Comparison of ENCODE assay signal across 8 cellular contexts in the genomic region with DNA sequence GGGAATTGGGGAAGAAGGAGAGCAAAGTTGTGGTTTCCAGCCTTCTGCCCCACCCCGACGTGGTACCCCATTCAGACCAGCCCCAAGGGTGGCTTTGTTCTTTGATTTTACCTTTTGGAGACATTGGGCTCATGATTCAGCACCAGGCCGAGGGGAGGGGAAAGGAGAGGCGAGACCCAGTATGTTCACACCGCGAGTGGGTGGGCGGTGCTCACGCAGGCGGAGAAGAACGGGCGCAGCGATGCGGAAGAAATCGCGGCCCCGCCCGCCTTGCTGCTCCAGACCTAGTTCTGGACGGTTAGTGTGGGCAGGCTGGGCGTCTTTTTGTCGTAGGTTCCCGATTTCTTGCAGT. TPM values are rescaled to one million over a fixed set of nuclear protein-coding genes. Genes with fewer than 3 reads are reported as not detected.
A peak's percentile ranks its signal among the peaks of the same experiment; 100 is the strongest.
DNase-seq lines count a peak whose midpoint lies in the region; ATAC-seq and TF ChIP-seq lines count a peak whose summit lies in the region.

No MANE protein-coding gene starts in this region.

- ATAC-seq in gastrocnemius medialis = peak; percentile 37 to 43
- ATAC-seq in HG02884 (IDR thresholded peaks at IDR 0.05; ENCODE audit: unreplicated experiment) = no peak

- no peak for TF ChIP-seq CTCF in brain (conservative IDR thresholded peaks at IDR 0.05)
- TF ChIP-seq CTCF in gastrocnemius medialis (IDR thresholded peaks at IDR 0.05 in 4 of 5, conservative IDR thresholded peaks at IDR 0.05 in 1 of 5) = no peak

- H3K4me3 Mint-ChIP-seq in brain = peak overlapping the region; percentile 87 to 96 (median 89)

- H3K36me3 ChIP-seq in iPS-18a (ENCODE audit: control insufficient read depth, low read depth, low read length) (no peaks in the 10 kb centered on the region), gastrocnemius medialis (no peaks in the 10 kb centered on the region)

- peak; percentile 9 for DNase-seq in GM04503 (ENCODE audit: low read depth)
- DNase-seq in NCI-H1105 treated with DMSO at 0.1 percent for 48 hours (lab: John Stamatoyannopoulos, UW) = peak; percentile 83
- peak; percentile 24 for DNase-seq in T1000 (lab: John Stamatoyannopoulos, UW)
- peak; percentile 34 to 62 for DNase-seq in gastrocnemius medialis
- no peak for DNase-seq in OCI-M2 (lab: John Stamatoyannopoulos, UW; ENCODE audit: unreplicated experiment)

- peaks cover 0 to 10% (median 5%) of the 10 kb centered on the region in 5 experiments for H3K9me3 Mint-ChIP-seq in brain

- H3K9me3 ChIP-seq in iPS-18a (ENCODE audit: control insufficient read depth, low read depth, low read length) (no peaks in the 10 kb centered on the region), gastrocnemius medialis (no peaks in the 10 kb centered on the region)

- peak overlapping the region; percentile 96 to 98 (median 98) for H3K27ac Mint-ChIP-seq in brain

- H3K4me1 Mint-ChIP-seq in brain = peaks cover 49% of the 10 kb centered on the region

- peaks cover 14% of the 10 kb centered on the region for H3K27me3 Mint-ChIP-seq in brain

- H3K36me3 Mint-ChIP-seq in brain = peaks cover 31% of the 10 kb centered on the region

- intact Hi-C loops in gastrocnemius medialis (cut with DNase I; ENCODE audit: low total_unique reads) = no loop called here

- H3K27ac ChIP-seq in iPS-18a (ENCODE audit: low read length) (no peak overlapping the region), gastrocnemius medialis (peak overlapping the region; percentile 61 to 80 (median 74))

- H3K4me3 ChIP-seq in iPS-18a (ENCODE audit: low read length) (peak overlapping the region; percentile 96), gastrocnemius medialis (peak overlapping the region; percentile 65 to 96 (median 74))

- H3K9ac ChIP-seq in iPS-18a (ENCODE audit: low read length) = peak overlapping the region; percentile 75

- TF ChIP-seq POLR2A in gastrocnemius medialis (IDR thresholded peaks at IDR 0.05) = peak in 1 of 2 donors; percentile 29

- H3K4me1 ChIP-seq in iPS-18a (ENCODE audit: control insufficient read depth, low read depth, low read length) = peaks cover 7% of the 10 kb centered on the region
- peaks cover 6 to 8% of the 10 kb centered on the region in 2 donors for H3K4me1 ChIP-seq in gastrocnemius medialis

- in situ Hi-C loops in gastrocnemius medialis (cut with MboI; ENCODE audit: low sequenced_read_pairs in 4 of 4) = no loop called here

- H3K27me3 ChIP-seq in iPS-18a (ENCODE audit: control insufficient read depth, insufficient read depth, low read length) (peaks cover 40% of the 10 kb centered on the region), gastrocnemius medialis (peaks cover 11 to 26% (median 14%) of the 10 kb centered on the region in 3 donors)

RNA-seq across cellular contexts. Expression of a gene that starts 1.0 kb away (rescaled TPM):
- polyA plus RNA-seq in brain (ENCODE audit: insufficient read depth, low read depth, low replicate concordance) = 38.7 TPM
- total RNA-seq in gastrocnemius medialis = 1 to 10 TPM in 1 of 4 donors, under 1 TPM in 3; 0.15 to 1.3 (median 0.58) TPM

RNA-seq across cellular contexts. Expression of a gene that starts 28.5 kb away (rescaled TPM):
- 5.3 TPM for polyA plus RNA-seq in brain (ENCODE audit: insufficient read depth, low read depth, low replicate concordance)
- total RNA-seq in gastrocnemius medialis = 10 to 100 TPM; 35.3 to 63.9 (median 47.1) TPM
